Comparison of ENCODE assay signal across 17 cellular contexts in genomic region chr10:79351332-79351731, GRCh38.
"Had no signal": no experiment of that assay in that cellular context is flagged by ENCODE, and none has a peak within 500 bp of the region (broad histone marks: within the 10 kb centered on the region; RNA-seq: fewer than 3 reads in every experiment).

No MANE protein-coding gene starts in this region.

- H3K27ac ChIP-seq: foreskin keratinocyte, left ventricle myocardium inferior, prostate gland, tibial artery had no signal

- H3K4me3 ChIP-seq: left ventricle myocardium inferior, prostate gland, tibial artery had no signal

- H3K4me1 ChIP-seq: prostate gland had no signal

- H3K9me3 ChIP-seq: left ventricle myocardium inferior, prostate gland, tibial artery had no signal

- H3K9me3 Mint-ChIP-seq: activated naive CD4-positive, alpha-beta T cell treated with anti-CD3 and anti-CD28 coated beads, Interleukin-2, amount 50 U/mL, for 24 hours; activated T-helper 1 cell treated with anti-CD3 and anti-CD28 coated beads, Interleukin-12 subunit alpha, Interleukin-12 subunit beta, Interleukin-2, Interleukin-4 antibody, amounts not matched to agents 30 ng/mL and 10 ng/mL and 1 ng/mL, durations not matched to agents 14 hours and 24 hours and 36 hours; immature natural killer cell; stimulated activated naive CD8-positive, alpha-beta T cell treated with anti-CD3 and anti-CD28 coated beads, Interleukin-15, amount 100 ng/mL, for 72 hours had no signal

- DNase-seq: activated CD4-positive, alpha-beta T cell treated with anti-CD3 and anti-CD28 coated beads, Interleukin-2, amount 50 U/mL, for 48 hours; activated gamma-delta T cell; dermis blood vessel endothelial cell; effector CD8-positive, alpha-beta T cell; erythroblast; foreskin keratinocyte; immature natural killer cell; left ventricle myocardium inferior; mammary epithelial cell; stimulated activated CD4-positive, alpha-beta T cell treated with anti-CD3 and anti-CD28 coated beads, Interleukin-4, amount 100 ng/mL, for 24 hours; stimulated activated naive CD8-positive, alpha-beta T cell treated with anti-CD3 and anti-CD28 coated beads, Interleukin-15, amount 100 ng/mL, for 72 hours; T-helper 9 cell; tibial artery had no signal

- H3K27ac Mint-ChIP-seq: activated naive CD4-positive, alpha-beta T cell treated with anti-CD3 and anti-CD28 coated beads, Interleukin-2, amount 50 U/mL, for 24 hours; activated T-helper 1 cell treated with anti-CD3 and anti-CD28 coated beads, Interleukin-12 subunit alpha, Interleukin-12 subunit beta, Interleukin-2, Interleukin-4 antibody, amounts not matched to agents 30 ng/mL and 10 ng/mL and 1 ng/mL, durations not matched to agents 14 hours and 24 hours and 36 hours; brain; immature natural killer cell had no signal

- ATAC-seq: foreskin keratinocyte; stimulated activated naive CD8-positive, alpha-beta T cell treated with anti-CD3 and anti-CD28 coated beads, Interleukin-15, amount 100 ng/mL, for 72 hours had no signal

- H3K4me3 Mint-ChIP-seq: activated T-helper 1 cell treated with anti-CD3 and anti-CD28 coated beads, Interleukin-12 subunit alpha, Interleukin-12 subunit beta, Interleukin-2, Interleukin-4 antibody, amounts not matched to agents 30 ng/mL and 10 ng/mL and 1 ng/mL, durations not matched to agents 14 hours and 24 hours and 36 hours; brain; immature natural killer cell; stimulated activated naive CD8-positive, alpha-beta T cell treated with anti-CD3 and anti-CD28 coated beads, Interleukin-15, amount 100 ng/mL, for 72 hours had no signal

- H3K27me3 ChIP-seq: foreskin keratinocyte, tibial artery had no signal

- H3K27me3 Mint-ChIP-seq: activated naive CD4-positive, alpha-beta T cell treated with anti-CD3 and anti-CD28 coated beads, Interleukin-2, amount 50 U/mL, for 24 hours; brain; stimulated activated naive CD8-positive, alpha-beta T cell treated with anti-CD3 and anti-CD28 coated beads, Interleukin-15, amount 100 ng/mL, for 72 hours had no signal
